ENCODE assay signal across 1 cellular context in the genomic region with DNA sequence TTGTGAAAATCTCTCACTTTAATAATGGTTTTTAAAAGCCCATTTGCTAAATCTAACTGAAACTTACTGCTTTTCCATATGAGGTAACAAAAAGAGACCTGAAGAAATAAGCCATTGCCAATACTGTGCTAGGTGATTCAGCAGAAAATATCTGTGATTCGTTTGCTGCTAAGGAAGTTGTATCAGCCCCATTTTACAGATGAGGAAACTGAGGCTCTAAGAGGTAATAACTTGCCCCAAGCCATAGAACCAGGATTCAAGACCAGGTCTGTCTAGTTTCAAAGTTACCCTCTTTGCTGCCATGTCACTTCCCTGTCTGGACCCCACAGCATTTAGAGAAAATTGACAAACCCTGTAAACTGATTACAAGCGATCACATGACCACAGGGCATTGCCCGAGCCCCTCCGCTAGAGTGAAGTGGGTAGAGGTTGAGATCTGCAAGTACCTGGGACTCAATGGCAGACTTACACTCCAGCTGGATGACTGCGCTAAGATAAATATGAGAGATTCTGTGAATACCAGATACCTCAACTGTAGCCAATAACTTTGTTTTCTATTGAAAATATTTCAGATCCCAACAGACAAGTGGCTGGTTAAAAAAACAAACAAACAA.
TF ChIP-seq lines count a peak whose summit lies in the region.

No MANE protein-coding gene starts in this region.

TF ChIP-seq in H1, 55 proteins besides CTCF, POLR2A, EP300 and RAD21:
- peak; percentile 25; the same call in 1 of the 2 replicates for TF ChIP-seq KDM1A (IDR thresholded peaks at IDR 0.05; ENCODE audit: borderline replicate concordance, low read length)
- no peak for TF ChIP-seq GABPA (IDR thresholded peaks at IDR 0.05; ENCODE audit: borderline replicate concordance, insufficient read depth, low read length)
